20 cellular contexts compared by ENCODE assay signal in the genomic region with DNA sequence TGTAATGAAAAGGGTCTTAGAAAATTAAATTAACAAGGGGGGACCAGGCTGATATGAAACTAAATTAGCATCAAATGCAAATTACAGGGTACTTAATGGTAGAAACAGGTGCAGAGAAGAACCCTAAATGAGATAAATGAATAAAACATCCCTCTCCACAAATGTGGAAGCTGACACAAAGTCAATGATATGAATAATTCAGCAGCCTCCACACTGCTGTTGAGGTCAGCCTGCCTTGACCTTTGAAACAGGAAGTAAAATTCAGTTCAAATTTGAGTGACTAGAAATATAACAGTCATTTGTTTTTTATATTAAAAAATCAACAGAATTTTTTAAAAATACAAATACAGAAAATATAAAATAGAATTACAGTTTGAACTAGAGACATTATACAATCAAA. TPM values are rescaled to one million over a fixed set of nuclear protein-coding genes. Genes with fewer than 3 reads are reported as not detected.
A peak's percentile ranks its signal among the peaks of the same experiment; 100 is the strongest.
DNase-seq lines count a peak whose midpoint lies in the region; ATAC-seq, FAIRE-seq and TF ChIP-seq lines count a peak whose summit lies in the region.
"Had no signal": no experiment of that assay in that cellular context is flagged by ENCODE, and none has a peak within 500 bp of the region (broad histone marks: within the 10 kb centered on the region; RNA-seq: fewer than 3 reads in every experiment).

No MANE protein-coding gene starts in this region.

- H3K27ac Mint-ChIP-seq in stimulated activated memory B cell treated with anti-CD40 and anti-IgM and Interleukin-4, amounts not matched to agents 10 μg/mL and 1 μg/mL and 100 μg/mL, for 72 hours, result peak overlapping the region; percentile 83
- H3K27ac Mint-ChIP-seq in activated CD8-positive, alpha-beta T cell treated with anti-CD3 and anti-CD28 coated beads, Interleukin-2, amount 10 ng/mL, durations not matched to agents 7 days and 5 days, result no peak overlapping the region
- H3K27ac Mint-ChIP-seq: activated T-helper 2 cell treated with anti-CD3 and anti-CD28 coated beads, Interferon-gamma antibody, Interleukin-2, Interleukin-4, amounts not matched to agents 10 μg/mL and 5 μg/mL and 100 μg/mL, durations not matched to agents 14 hours and 24 hours and 36 hours; CD14-positive monocyte; progenitor cell of endocrine pancreas had no signal

- no peak overlapping the region for H3K9ac ChIP-seq in GM12878 (ENCODE audit: control insufficient read depth, insufficient read depth, low read length)

- ATAC-seq in GM19351 (IDR thresholded peaks at IDR 0.05; ENCODE audit: unreplicated experiment) (peak; percentile 43), GM12878 (peak; percentile 61)
- peak; percentile 80 for ATAC-seq in stimulated activated memory B cell treated with anti-CD40 and anti-IgM and Interleukin-4, amounts not matched to agents 10 μg/mL and 1 μg/mL and 100 μg/mL, for 72 hours
- ATAC-seq in activated CD8-positive, alpha-beta T cell treated with anti-CD3 and anti-CD28 coated beads, Interleukin-2, amount 10 ng/mL, durations not matched to agents 7 days and 5 days, result no peak

- TF ChIP-seq POLR2A in GM12878 (IDR thresholded peaks at IDR 0.05; ENCODE audit: low read depth, low read length) (no peak), H54 (IDR thresholded peaks at IDR 0.05; ENCODE audit: low read depth, low read length) (no peak)

- no peak for TF ChIP-seq CTCF in GM12878 (IDR thresholded peaks at IDR 0.05 in 2 of 3, conservative IDR thresholded peaks at IDR 0.05 in 1 of 3; ENCODE audit: control insufficient read depth in 2 of 3, extremely low read depth in 1 of 3, insufficient read depth in 1 of 3, low read depth in 3 of 3, low read length in 3 of 3)
- TF ChIP-seq CTCF in GM20000 (IDR thresholded peaks at IDR 0.05; ENCODE audit: extremely low read depth, missing control alignments), result no peak

- BruUV-seq in GM12878 (replicated peaks; lab: Mats Ljungman, UMichigan), result no TSS peak

- H3K36me3 ChIP-seq in GM12878 (ENCODE audit: control insufficient read depth in 2 of 2, insufficient read depth in 2 of 2, low read length in 1 of 2), result no peaks in the 10 kb centered on the region; a peak in 2 of 4 replicates
- H3K36me3 ChIP-seq: upper lobe of left lung had no signal

- SMC1A ChIA-PET in GM12878 (lab: Charles Lee; ENCODE audit: uncharacterized antibody, unreplicated experiment), result interaction anchor here (1.5 to 3.1 kb wide), 4 partner anchors 10 to 136 kb away, joined by 3 to 11 read pairs (median 9); no protein-coding TSS in a partner anchor

- DNase-seq in NCI-H1092 (lab: John Stamatoyannopoulos, UW) (peak; percentile 22), GM12878 (ENCODE audit: low read depth, low spot score) (no peak), H54 (ENCODE audit: insufficient read length, low spot score) (no peak), G401 (ENCODE audit: low spot score) (no peak), GM20000 (ENCODE audit: low spot score) (no peak)
- no peak for DNase-seq in activated CD8-positive, alpha-beta T cell treated with anti-CD3 and anti-CD28 coated beads, Interleukin-2, amount 10 ng/mL, durations not matched to agents 7 days and 5 days
- DNase-seq: amniotic stem cell, cortex of kidney, Kasumi-1, RPMI8226, SW 1271, upper lobe of left lung had no signal

- H3K9me3 Mint-ChIP-seq in stimulated activated memory B cell treated with anti-CD40 and anti-IgM and Interleukin-4, amounts not matched to agents 10 μg/mL and 1 μg/mL and 100 μg/mL, for 72 hours, result no peaks in the 10 kb centered on the region
- no peaks in the 10 kb centered on the region for H3K9me3 Mint-ChIP-seq in activated CD8-positive, alpha-beta T cell treated with anti-CD3 and anti-CD28 coated beads, Interleukin-2, amount 10 ng/mL, durations not matched to agents 7 days and 5 days (ENCODE audit: insufficient read depth)
- H3K9me3 Mint-ChIP-seq: activated T-helper 2 cell treated with anti-CD3 and anti-CD28 coated beads, Interferon-gamma antibody, Interleukin-2, Interleukin-4, amounts not matched to agents 10 μg/mL and 5 μg/mL and 100 μg/mL, durations not matched to agents 14 hours and 24 hours and 36 hours; CD14-positive monocyte had no signal

- FAIRE-seq in GM12878 (lab: Jason Lieb, UNC), result no peak
- no peak for FAIRE-seq in H54 (lab: Jason Lieb, UNC)
- FAIRE-seq: H1 had no signal

- no peak for TF ChIP-seq RAD21 in GM12878 (IDR thresholded peaks at IDR 0.05; ENCODE audit: insufficient read depth, low read depth, low read length)

- POLR2A ChIA-PET in GM12878 (lab: Charles Lee), result no interaction called here
- POLR2A ChIA-PET in activated CD8-positive, alpha-beta T cell treated with anti-CD3 and anti-CD28 coated beads, Interleukin-2, amount 10 ng/mL, durations not matched to agents 7 days and 5 days (lab: Charles Lee), result no interaction called here

- H3K4me1 Mint-ChIP-seq in stimulated activated memory B cell treated with anti-CD40 and anti-IgM and Interleukin-4, amounts not matched to agents 10 μg/mL and 1 μg/mL and 100 μg/mL, for 72 hours, result peaks cover 76% of the 10 kb centered on the region
- H3K4me1 Mint-ChIP-seq in activated CD8-positive, alpha-beta T cell treated with anti-CD3 and anti-CD28 coated beads, Interleukin-2, amount 10 ng/mL, durations not matched to agents 7 days and 5 days (ENCODE audit: low read depth), result no peaks in the 10 kb centered on the region

- in situ Hi-C loops in GM12878 (cut with MboI) (no loop called here), G401 (cut with HindIII; ENCODE audit: low sequenced_read_pairs) (no loop called here)

- RAD21 ChIA-PET in GM12878 (lab: Charles Lee; ENCODE audit: unreplicated experiment), result interaction anchor here (1.0 to 2.7 kb wide), 2 partner anchors 30 to 107 kb away, joined by 3 to 8 read pairs; no protein-coding TSS in a partner anchor

- no peaks in the 10 kb centered on the region for H3K27me3 Mint-ChIP-seq in stimulated activated memory B cell treated with anti-CD40 and anti-IgM and Interleukin-4, amounts not matched to agents 10 μg/mL and 1 μg/mL and 100 μg/mL, for 72 hours
- H3K27me3 Mint-ChIP-seq in activated CD8-positive, alpha-beta T cell treated with anti-CD3 and anti-CD28 coated beads, Interleukin-2, amount 10 ng/mL, durations not matched to agents 7 days and 5 days (ENCODE audit: low read depth), result peaks cover 17% of the 10 kb centered on the region

- H3K4me1 ChIP-seq in GM12878 (ENCODE audit: control insufficient read depth, insufficient read depth, low read length), result peaks cover 12% of the 10 kb centered on the region; the same call in 1 of the 2 replicates
- H3K4me1 ChIP-seq: upper lobe of left lung had no signal

- no peaks in the 10 kb centered on the region for H3K27me3 ChIP-seq in GM12878 (replicated peaks in 1 of 2; ENCODE audit: control insufficient read depth in 2 of 2, insufficient read depth in 2 of 2, low read length in 1 of 2)
- H3K27me3 ChIP-seq: upper lobe of left lung had no signal

- H3K27ac ChIP-seq in GM12878 (ENCODE audit: control insufficient read depth, insufficient read depth), result no peak overlapping the region
- H3K27ac ChIP-seq: upper lobe of left lung had no signal

- no peak overlapping the region for H3K4me3 ChIP-seq in GM12878
- H3K4me3 ChIP-seq: skin epidermis, upper lobe of left lung had no signal

- H3K4me3 Mint-ChIP-seq in stimulated activated memory B cell treated with anti-CD40 and anti-IgM and Interleukin-4, amounts not matched to agents 10 μg/mL and 1 μg/mL and 100 μg/mL, for 72 hours, result peak overlapping the region; percentile 44
- H3K4me3 Mint-ChIP-seq in activated CD8-positive, alpha-beta T cell treated with anti-CD3 and anti-CD28 coated beads, Interleukin-2, amount 10 ng/mL, durations not matched to agents 7 days and 5 days, result no peak overlapping the region
- H3K4me3 Mint-ChIP-seq: CD14-positive monocyte had no signal

- CTCF ChIA-PET in GM12878 (lab: Yijun Ruan, JAX), result interaction anchor here (1.2 to 1.6 kb wide), 2 partner anchors 9 to 13 kb away, joined by 3 read pairs; no protein-coding TSS in a partner anchor
- CTCF ChIA-PET in activated CD8-positive, alpha-beta T cell treated with anti-CD3 and anti-CD28 coated beads, Interleukin-2, amount 10 ng/mL, durations not matched to agents 7 days and 5 days (lab: Charles Lee), result no interaction called here

- no peak overlapping the region for H2AFZ ChIP-seq in GM12878 (ENCODE audit: control insufficient read depth, low read depth, low read length)

- peaks cover 2% of the 10 kb centered on the region; the same call in 1 of the 2 replicates for H3K79me2 ChIP-seq in GM12878 (ENCODE audit: control insufficient read depth, insufficient read depth, low read length)

- TF ChIP-seq EP300 in GM12878 (IDR thresholded peaks at IDR 0.05; ENCODE audit: borderline replicate concordance in 1 of 2, control insufficient read depth in 1 of 2, low read depth in 2 of 2, low read length in 2 of 2), result no peak

- H3K36me3 Mint-ChIP-seq in stimulated activated memory B cell treated with anti-CD40 and anti-IgM and Interleukin-4, amounts not matched to agents 10 μg/mL and 1 μg/mL and 100 μg/mL, for 72 hours, result peaks cover 36% of the 10 kb centered on the region
- H3K36me3 Mint-ChIP-seq in activated CD8-positive, alpha-beta T cell treated with anti-CD3 and anti-CD28 coated beads, Interleukin-2, amount 10 ng/mL, durations not matched to agents 7 days and 5 days (ENCODE audit: low read depth), result no peaks in the 10 kb centered on the region
- H3K36me3 Mint-ChIP-seq: CD14-positive monocyte had no signal

- no peaks in the 10 kb centered on the region for H4K20me1 ChIP-seq in GM12878 (ENCODE audit: control insufficient read depth, insufficient read depth)

- no peaks in the 10 kb centered on the region for H3K9me3 ChIP-seq in GM12878 (replicated peaks; ENCODE audit: control insufficient read depth, insufficient read depth, low read length)
- H3K9me3 ChIP-seq: upper lobe of left lung had no signal

- intact Hi-C loops in GM12878 (cut with micrococcal nuclease; ENCODE audit: unreplicated experiment), result loop anchor here (2.0 to 10.0 kb wide), 2 partner anchors 25 to 1785 kb away; no protein-coding TSS in a partner anchor

- H3K4me2 ChIP-seq in GM12878 (ENCODE audit: control insufficient read depth, insufficient read depth), result no peak overlapping the region

RNA-seq across cellular contexts. Expression of a gene that starts 40.0 kb away (rescaled TPM):
- 128 and 147 TPM in 2 replicates for total RNA-seq in GM12878 (2013; cell fraction: nucleolus; rRNA removed)
- 4.2 and 4.8 TPM in 2 replicates for total RNA-seq in GM12878 (2014; rRNA removed)
- 6.5 TPM in 2 replicates for total RNA-seq in GM12878 (2014; rRNA removed; fragmentation: Illumina TruSeq; extraction: Trizol)
- total RNA-seq in GM12878 (2021), result 18.6 and 19.0 TPM in 2 replicates
- polyA plus RNA-seq in GM12878 (2011; ENCODE audit: low read depth), result 2.0 TPM
- polyA plus RNA-seq in GM12878 (2011; rRNA removed), result 14.3 and 23.8 TPM in 2 replicates
- 13.7 and 18.6 TPM in 2 replicates for polyA plus RNA-seq in GM12878 (2011; cell fraction: cytosol; rRNA removed)
- 32.5 and 40.8 TPM in 2 replicates for polyA plus RNA-seq in GM12878 (2011; cell fraction: nucleus; rRNA removed)
- polyA plus RNA-seq in GM12878 (2012), result 5.2 and 5.7 TPM in 2 replicates
- polyA plus RNA-seq in GM12878 (2014; fragmentation: Illumina TruSeq; extraction: Trizol), result 6.1 and 6.5 TPM in 2 replicates
- polyA plus RNA-seq in GM12878 (2014; fragmentation: Nextera tagmentation; extraction: Ambion mirVana), result 1 to 10 TPM; 5.6 to 7.5 TPM
- polyA plus RNA-seq in GM12878 (2014; rRNA removed), result 3.3 and 3.5 TPM in 2 replicates
- 10 to 100 TPM; 10.2 to 16.0 TPM for polyA plus RNA-seq in GM12878 (2016; fragmentation: Nextera tagmentation; extraction: Ambion mirVana)
- 90.8 and 96.0 TPM in 2 replicates for polyA minus RNA-seq in GM12878 (2011; rRNA and poly(A)+ RNA removed)
- 18.4 and 27.9 TPM in 2 replicates for polyA minus RNA-seq in GM12878 (2011; cell fraction: cytosol; rRNA and poly(A)+ RNA removed)
- polyA minus RNA-seq in GM12878 (2011; cell fraction: nucleus; rRNA and poly(A)+ RNA removed), result 54.5 and 82.3 TPM in 2 replicates
- under 1 TPM; 0.08 to 0.52 TPM for total RNA-seq in activated CD8-positive, alpha-beta T cell treated with anti-CD3 and anti-CD28 coated beads, Interleukin-2, amount 10 ng/mL, durations not matched to agents 7 days and 5 days
- not detected in 2 replicates for total RNA-seq in G401 (2014; rRNA removed; shearing (Covaris generic))
- total RNA-seq: epithelial cell of proximal tubule had no signal
- polyA plus RNA-seq: CD14-positive monocyte had no signal
